34 cellular contexts compared by ENCODE assay signal in genomic region chr20:54019127-54019526, GRCh38. TPM values are rescaled to one million over a fixed set of nuclear protein-coding genes. Genes with fewer than 3 reads are reported as not detected.
DNase-seq lines count a peak whose midpoint lies in the region; ATAC-seq, FAIRE-seq and TF ChIP-seq lines count a peak whose summit lies in the region.
"Had no signal": no experiment of that assay in that cellular context is flagged by ENCODE, and none has a peak within 500 bp of the region (broad histone marks: within the 10 kb centered on the region; RNA-seq: fewer than 3 reads in every experiment).

No MANE protein-coding gene starts in this region.

- 17% methylated on average over 4 of the region's 4 CpGs for WGBS in K562 (ENCODE audit: insufficient coverage, low coverage, missing lambda C conversion rate)

- no peaks in the 10 kb centered on the region for H4K20me1 ChIP-seq in K562 (replicated peaks; ENCODE audit: control insufficient read depth, insufficient read depth, low read length)
- H4K20me1 ChIP-seq: BLaER1; BLaER1 treated with 17β-estradiol and CSF1 and Interleukin-3, amounts not matched to agents 10 nM and 100 nM had no signal

- TF ChIP-seq POLR2A in K562 (conservative IDR thresholded peaks at IDR 0.05): no peak

- CTCF ChIA-PET in HEK293 (lab: Yijun Ruan, JAX) (no interaction called here), K562 (lab: Yijun Ruan, JAX; ENCODE audit: low intra/inter-chr PET ratio) (interaction anchor here (0.6 kb wide), 1 partner anchor 62 kb away, joined by 3 read pairs; no protein-coding TSS in a partner anchor)

- no peak for TF ChIP-seq RAD21 in K562 (CRISPR knock-in tag; conservative IDR thresholded peaks at IDR 0.05 in 1 of 2, IDR thresholded peaks at IDR 0.05 in 1 of 2)

- no peak for DNase-seq in K562 (ENCODE audit: extremely low read depth in 1 of 4, low spot score in 3 of 4)
- DNase-seq: 8988T; ACHN; AML-193; BE2C; C1 segment of cervical spinal cord; Caco-2; Calu3; CD4-positive, alpha-beta memory T cell; CD4-positive, alpha-beta T cell; CD4-positive, CD25-positive, alpha-beta regulatory T cell; CD8-positive, alpha-beta memory T cell; CD8-positive, alpha-beta T cell; COR-L47; DMS 273 treated with DMSO at 0.1 percent for 48 hours; DMS153; DMS53; DMS79; DMS79 treated with DMSO at 0.1 percent for 48 hours; DND-41; EL had no signal

- H3K79me2 ChIP-seq in K562 (ENCODE audit: control insufficient read depth, insufficient read depth, low read length): no peaks in the 10 kb centered on the region

- no peak overlapping the region for H3K4me3 ChIP-seq in HEK293 (ENCODE audit: low read depth, low read length)
- H3K4me3 ChIP-seq in K562: no peak overlapping the region
- H3K4me3 ChIP-seq: A549; BLaER1; BLaER1 treated with 17β-estradiol and CSF1 and Interleukin-3, amounts not matched to agents 10 nM and 100 nM had no signal

- no peaks in the 10 kb centered on the region for H3K4me1 ChIP-seq in HEK293 (ENCODE audit: control insufficient read depth, insufficient read depth, low read length)
- no peaks in the 10 kb centered on the region for H3K4me1 ChIP-seq in K562 (replicated peaks in 1 of 2; ENCODE audit: control insufficient read depth in 2 of 2, insufficient read depth in 2 of 2, low read length in 2 of 2)
- H3K4me1 ChIP-seq: A549, Caco-2 had no signal

- no peak for TF ChIP-seq CTCF in HEK293 (tag by site-specific recombination; IDR thresholded peaks at IDR 0.05)
- no peak for TF ChIP-seq CTCF in K562 (IDR thresholded peaks at IDR 0.05 in 2 of 3, conservative IDR thresholded peaks at IDR 0.05 in 1 of 3; ENCODE audit: insufficient read depth in 2 of 3, low read depth in 1 of 3, low read length in 3 of 3)

- no peak for FAIRE-seq in K562 (lab: Jason Lieb, UNC)
- FAIRE-seq: A204.1, A549, D721Med had no signal

- TF ChIP-seq EP300 in K562 (IDR thresholded peaks at IDR 0.05; ENCODE audit: low read length): no peak

- ATAC-seq in K562 (no peak), HG03175 (IDR thresholded peaks at IDR 0.05; ENCODE audit: unreplicated experiment) (no peak), GM18907 (IDR thresholded peaks at IDR 0.05; ENCODE audit: unreplicated experiment) (no peak)
- ATAC-seq: A549; CD8-positive, alpha-beta T cell had no signal

- in situ Hi-C loops in K562 (cut with MboI): no loop called here

- no peaks in the 10 kb centered on the region for H3K36me3 ChIP-seq in HEK293 (ENCODE audit: control insufficient read depth in 2 of 2, insufficient read depth in 1 of 2, low read length in 2 of 2)
- no peaks in the 10 kb centered on the region for H3K36me3 ChIP-seq in K562 (ENCODE audit: control insufficient read depth, insufficient read depth, low read length)
- H3K36me3 ChIP-seq: BE2C; BLaER1; BLaER1 treated with 17β-estradiol and CSF1 and Interleukin-3, amounts not matched to agents 10 nM and 100 nM had no signal

- no peak overlapping the region for H3K4me2 ChIP-seq in K562 (ENCODE audit: insufficient read depth, low read length)
- H3K4me2 ChIP-seq: A549, BLaER1 had no signal

- no peaks in the 10 kb centered on the region for H3K9me1 ChIP-seq in K562 (ENCODE audit: control insufficient read depth, insufficient read depth, low read length)

- intact Hi-C loops in K562 (cut with micrococcal nuclease): no loop called here

- no TSS peak for BruUV-seq in K562 (replicated peaks; lab: Mats Ljungman, UMichigan)

- no peak overlapping the region for H2AFZ ChIP-seq in K562 (ENCODE audit: low read depth, low read length)

- no peaks in the 10 kb centered on the region; a peak in 1 of 5 replicates for H3K27me3 ChIP-seq in K562 (ENCODE audit: control insufficient read depth in 2 of 2, insufficient read depth in 2 of 2, low read length in 2 of 2)
- H3K27me3 ChIP-seq: BLaER1; BLaER1 treated with 17β-estradiol and CSF1 and Interleukin-3, amounts not matched to agents 10 nM and 100 nM had no signal

- no peak overlapping the region for H3K9ac ChIP-seq in K562 (ENCODE audit: insufficient read depth in 1 of 2, low read depth in 2 of 2, low read length in 2 of 2)
- H3K9ac ChIP-seq: BLaER1 had no signal

- H3K27ac ChIP-seq in HEK293 (ENCODE audit: extremely low read depth, low read depth, low read length): no peak overlapping the region
- H3K27ac ChIP-seq in K562 (ENCODE audit: extremely low read depth, low read depth, low read length): no peak overlapping the region
- H3K27ac ChIP-seq: 22Rv1, A549, BLaER1, C4-2B had no signal

- no peaks in the 10 kb centered on the region for H3K9me3 ChIP-seq in HEK293 (ENCODE audit: control insufficient read depth, insufficient read depth, low read depth, low read length)
- H3K9me3 ChIP-seq in K562 (replicated peaks; ENCODE audit: control insufficient read depth, insufficient read depth, low read depth, low read length): no peaks in the 10 kb centered on the region
- H3K9me3 ChIP-seq: A549; BE2C; BLaER1; BLaER1 treated with 17β-estradiol and CSF1 and Interleukin-3, amounts not matched to agents 10 nM and 100 nM; Caco-2 had no signal

- POLR2A ChIA-PET in HEK293 (lab: Yijun Ruan, JAX): no interaction called here
- POLR2A ChIA-PET in K562 (lab: Yijun Ruan, JAX): interaction anchor here (1.1 kb wide), 1 partner anchor 9 kb away, joined by 3 read pairs; no protein-coding TSS in a partner anchor

TF ChIP-seq in HEK293, 187 proteins besides CTCF, POLR2A, EP300 and RAD21:
- peak; percentile 86 for TF ChIP-seq ZNF239 (tag by site-specific recombination; IDR thresholded peaks at IDR 0.05)
- TF ChIP-seq ZNF366 (tag by site-specific recombination; conservative IDR thresholded peaks at IDR 0.05): no peak

TF ChIP-seq in K562, 482 proteins besides CTCF, POLR2A, EP300 and RAD21:
- no peak for TF ChIP-seq SP2 (IDR thresholded peaks at IDR 0.05; ENCODE audit: extremely low read depth, low read depth, low read length, poor library complexity, severe bottlenecking)
- no peak for TF ChIP-seq ATF7 (IDR thresholded peaks at IDR 0.05)
- TF ChIP-seq, protein P1, sequence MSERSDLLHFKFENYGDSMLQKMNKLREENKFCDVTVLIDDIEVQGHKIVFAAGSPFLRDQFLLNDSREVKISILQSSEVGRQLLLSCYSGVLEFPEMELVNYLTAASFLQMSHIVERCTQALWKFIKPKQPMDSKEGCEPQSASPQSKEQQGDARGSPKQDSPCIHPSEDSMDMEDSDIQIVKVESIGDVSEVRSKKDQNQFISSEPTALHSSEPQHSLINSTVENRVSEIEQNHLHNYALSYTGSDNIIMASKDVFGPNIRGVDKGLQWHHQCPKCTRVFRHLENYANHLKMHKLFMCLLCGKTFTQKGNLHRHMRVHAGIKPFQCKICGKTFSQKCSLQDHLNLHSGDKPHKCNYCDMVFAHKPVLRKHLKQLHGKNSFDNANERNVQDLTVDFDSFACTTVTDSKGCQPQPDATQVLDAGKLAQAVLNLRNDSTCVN (CRISPR knock-in tag; IDR thresholded peaks at IDR 0.05): no peak
- no peak for TF ChIP-seq DNMT1 (IDR thresholded peaks at IDR 0.05)
- no peak for TF ChIP-seq ETV6 (IDR thresholded peaks at IDR 0.05; ENCODE audit: borderline replicate concordance in 1 of 2, low read depth in 2 of 2, low read length in 1 of 2)
- no peak for TF ChIP-seq ETV6 (CRISPR knock-in tag; IDR thresholded peaks at IDR 0.05; ENCODE audit: borderline replicate concordance)
- peak; percentile 58 for TF ChIP-seq RBM25 (IDR thresholded peaks at IDR 0.05; ENCODE audit: low read depth, low read length, severe bottlenecking)
- TF ChIP-seq TCF3 (CRISPR knock-in tag; IDR thresholded peaks at IDR 0.05): no peak
- no peak for TF ChIP-seq PURB (CRISPR knock-in tag; IDR thresholded peaks at IDR 0.05; ENCODE audit: low read depth)
- TF ChIP-seq, protein P2, sequence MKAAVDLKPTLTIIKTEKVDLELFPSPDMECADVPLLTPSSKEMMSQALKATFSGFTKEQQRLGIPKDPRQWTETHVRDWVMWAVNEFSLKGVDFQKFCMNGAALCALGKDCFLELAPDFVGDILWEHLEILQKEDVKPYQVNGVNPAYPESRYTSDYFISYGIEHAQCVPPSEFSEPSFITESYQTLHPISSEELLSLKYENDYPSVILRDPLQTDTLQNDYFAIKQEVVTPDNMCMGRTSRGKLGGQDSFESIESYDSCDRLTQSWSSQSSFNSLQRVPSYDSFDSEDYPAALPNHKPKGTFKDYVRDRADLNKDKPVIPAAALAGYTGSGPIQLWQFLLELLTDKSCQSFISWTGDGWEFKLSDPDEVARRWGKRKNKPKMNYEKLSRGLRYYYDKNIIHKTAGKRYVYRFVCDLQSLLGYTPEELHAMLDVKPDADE (conservative IDR thresholded peaks at IDR 0.05; ENCODE audit: control insufficient read depth, low read depth, low read length): no peak
- TF ChIP-seq EHMT2 (IDR thresholded peaks at IDR 0.05): no peak
- TF ChIP-seq ZNF239 (CRISPR knock-in tag; IDR thresholded peaks at IDR 0.05): peak; percentile 96

RNA-seq across cellular contexts. Expression of gene BCAS1, which starts 51.3 kb away (rescaled TPM):
- total RNA-seq in K562 (2011; cell fraction: chromatin; rRNA removed; ENCODE audit: low replicate concordance): 0.58 and 0.92 TPM in 2 replicates
- 0.39 and 0.67 TPM in 2 replicates for total RNA-seq in K562 (2011; cell fraction: nucleolus; rRNA removed)
- 0.51 and 0.69 TPM in 2 replicates for total RNA-seq in K562 (2011; cell fraction: nucleoplasm; rRNA removed)
- 1.6 and 1.8 TPM in 2 replicates for total RNA-seq in K562 (2014; rRNA removed)
- total RNA-seq in K562 (2014; rRNA removed; fragmentation: Illumina TruSeq; extraction: Trizol): 1.1 and 1.5 TPM in 2 replicates
- total RNA-seq in K562 (2015; rRNA removed; fragmentation: Illumina TruSeq; extraction: Trizol): 0.54 and 0.57 TPM in 2 replicates
- 0.93 and 1.0 TPM in 2 replicates for total RNA-seq in K562 (2021)
- polyA plus RNA-seq in K562 (2011; rRNA removed): 0.18 and 0.19 TPM in 2 replicates
- polyA plus RNA-seq in K562 (2011; cell fraction: cytosol; rRNA removed): 0.07 and 0.15 TPM in 2 replicates
- polyA plus RNA-seq in K562 (2011; cell fraction: nucleus; rRNA removed): 0.20 and 0.24 TPM in 2 replicates
- polyA plus RNA-seq in K562 (2012): 0.76 and 1.8 TPM in 2 replicates
- polyA plus RNA-seq in K562 (2014; fragmentation: Illumina TruSeq; extraction: Trizol): 1.3 and 2.3 TPM in 2 replicates
- under 1 TPM; 0.37 to 0.63 TPM for polyA plus RNA-seq in K562 (2014; fragmentation: Nextera tagmentation; extraction: Ambion mirVana)
- polyA plus RNA-seq in K562 (2014; rRNA removed): 1.0 and 1.1 TPM in 2 replicates
- 0.18 and 0.25 TPM in 2 replicates for polyA minus RNA-seq in K562 (2011; rRNA and poly(A)+ RNA removed)
- not detected in 2 replicates for polyA minus RNA-seq in K562 (2011; cell fraction: cytosol; rRNA and poly(A)+ RNA removed)
- 0.33 and 0.40 TPM in 2 replicates for polyA minus RNA-seq in K562 (2011; cell fraction: nucleus; rRNA and poly(A)+ RNA removed)
- total RNA-seq: CD8-positive, alpha-beta T cell; Daoy had no signal
- polyA plus RNA-seq: AG04450, BJ had no signal

Comparison
In these comparisons a context has a peak if more than half of its experiments do, and no peak if none do; other contexts are left out.
1. Of the 44 proteins assayed by ChIP-seq in both K562 and HEK293: peak only in K562: none; only in HEK293: none; in both: ZNF239; in neither: 43.